8 cellular contexts compared by ENCODE assay signal in the genomic region with DNA sequence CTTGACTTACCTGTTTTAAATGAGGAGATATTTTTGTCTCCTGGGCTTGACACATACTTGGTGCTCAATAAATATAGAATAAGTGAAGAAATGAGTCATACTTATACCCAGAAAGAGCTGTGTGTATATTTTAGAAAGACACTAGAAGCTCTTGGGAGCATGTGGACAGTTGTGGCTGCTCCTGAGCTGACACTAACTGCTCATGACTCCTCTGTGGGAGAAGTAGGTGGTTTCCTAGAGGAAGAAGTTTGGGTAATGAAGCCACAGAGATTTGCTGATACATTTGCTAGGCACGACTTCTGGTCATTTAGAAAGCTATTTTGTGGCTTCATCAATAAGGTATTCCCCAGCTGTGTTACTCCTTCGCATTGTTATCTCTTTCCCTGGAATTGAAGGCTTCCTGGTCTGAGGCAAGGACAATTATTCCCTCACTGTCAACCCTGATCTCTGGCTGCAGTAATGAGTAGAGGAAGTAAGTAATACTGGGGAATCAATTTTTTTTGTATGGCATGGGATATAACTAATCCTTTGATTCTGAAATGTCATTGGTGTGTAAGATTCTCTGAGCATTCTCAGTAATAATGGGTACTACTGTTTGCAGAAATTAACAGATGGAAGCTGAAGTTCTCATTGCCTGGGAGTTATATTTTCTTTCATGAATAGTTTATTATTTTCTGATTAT.
DNase-seq lines count a peak whose midpoint lies in the region; ATAC-seq and TF ChIP-seq lines count a peak whose summit lies in the region.

No MANE protein-coding gene starts in this region.

- intact Hi-C loops in gastrocnemius medialis (cut with DNase I; ENCODE audit: low total_unique reads): no loop called here

- H3K4me3 ChIP-seq in GM12864 (ENCODE audit: low read depth, low read length) (no peak overlapping the region), suprapubic skin (no peak overlapping the region), gastrocnemius medialis (no peak overlapping the region), gastroesophageal sphincter (no peak overlapping the region)

- TF ChIP-seq CTCF in GM12864 (IDR thresholded peaks at IDR 0.05; ENCODE audit: low read depth, low read length, missing control alignments) (no peak), suprapubic skin (IDR thresholded peaks at IDR 0.05) (no peak), gastrocnemius medialis (IDR thresholded peaks at IDR 0.05 in 4 of 5, conservative IDR thresholded peaks at IDR 0.05 in 1 of 5) (no peak), gastroesophageal sphincter (IDR thresholded peaks at IDR 0.05) (no peak)

- 56% methylated on average over 2 of the region's 2 CpGs for WGBS in suprapubic skin
- WGBS in gastroesophageal sphincter (ENCODE audit: low coverage in 1 of 2), 2 donors: 45 to 58% methylated on average over 2 of the region's 2 CpGs

- no peaks in the 10 kb centered on the region for H3K36me3 ChIP-seq in suprapubic skin
- no peaks in the 10 kb centered on the region for H3K36me3 ChIP-seq in gastrocnemius medialis
- no peaks in the 10 kb centered on the region for H3K36me3 ChIP-seq in gastroesophageal sphincter

- H3K9me3 ChIP-seq in suprapubic skin: no peaks in the 10 kb centered on the region
- no peaks in the 10 kb centered on the region for H3K9me3 ChIP-seq in gastrocnemius medialis
- H3K9me3 ChIP-seq in gastroesophageal sphincter: no peaks in the 10 kb centered on the region

- H3K27me3 ChIP-seq in suprapubic skin (no peaks in the 10 kb centered on the region), gastrocnemius medialis (no peaks in the 10 kb centered on the region), gastroesophageal sphincter (no peaks in the 10 kb centered on the region)

- in situ Hi-C loops in gastrocnemius medialis (cut with MboI; ENCODE audit: low sequenced_read_pairs in 4 of 4): no loop called here

- DNase-seq in GM12864 (ENCODE audit: low read depth) (peak; percentile 70), fibroblast of peridontal ligament (ENCODE audit: extremely low read depth) (peak; percentile 41), SIG-M5 (lab: John Stamatoyannopoulos, UW) (no peak), suprapubic skin (ENCODE audit: low spot score in 2 of 2) (no peak), gastrocnemius medialis (no peak)

- TF ChIP-seq POLR2A in suprapubic skin (IDR thresholded peaks at IDR 0.05) (no peak), gastrocnemius medialis (IDR thresholded peaks at IDR 0.05) (no peak), gastroesophageal sphincter (IDR thresholded peaks at IDR 0.05) (no peak)

- H3K27ac ChIP-seq in suprapubic skin (no peak overlapping the region), gastrocnemius medialis (no peak overlapping the region), gastroesophageal sphincter (no peak overlapping the region)

- ATAC-seq in GM21528 (IDR thresholded peaks at IDR 0.05; ENCODE audit: low FRiP score, unreplicated experiment) (peak; percentile 92), HG03558 (IDR thresholded peaks at IDR 0.05; ENCODE audit: extremely low read depth, unreplicated experiment) (peak; percentile 84), gastrocnemius medialis (no peak), gastroesophageal sphincter (no peak)

- TF ChIP-seq EP300 in suprapubic skin (IDR thresholded peaks at IDR 0.05) (no peak), gastroesophageal sphincter (IDR thresholded peaks at IDR 0.05) (no peak)

- peaks cover 6% of the 10 kb centered on the region for H3K4me1 ChIP-seq in suprapubic skin
- H3K4me1 ChIP-seq in gastrocnemius medialis: no peaks in the 10 kb centered on the region
- no peaks in the 10 kb centered on the region for H3K4me1 ChIP-seq in gastroesophageal sphincter

Comparison
In these comparisons a context has a peak if more than half of its experiments do, and no peak if none do; other contexts are left out.
1. DNase-seq: peak in GM12864 (single experiment) and fibroblast of peridontal ligament (single experiment); none in SIG-M5 (single experiment), suprapubic skin (0 of 2) and gastrocnemius medialis (0 of 2).
2. ATAC-seq: peak in GM21528 (single experiment) and HG03558 (single experiment); none in gastrocnemius medialis (0 of 2) and gastroesophageal sphincter (single experiment).